Comparison of ENCODE assay signal across 30 cellular contexts in genomic region chr11:76164861-76165751, GRCh38. TPM values are rescaled to one million over a fixed set of nuclear protein-coding genes. Genes with fewer than 3 reads are reported as not detected.
"Had no signal": no experiment of that assay in that cellular context is flagged by ENCODE, and none has a peak within 500 bp of the region (broad histone marks: within the 10 kb centered on the region; RNA-seq: fewer than 3 reads in every experiment).

No MANE protein-coding gene starts in this region.

- DNase-seq: activated CD4-positive, alpha-beta memory T cell treated with anti-CD3 and anti-CD28 coated beads, Interleukin-2, amount 10 ng/mL, durations not matched to agents 7 days and 5 days; activated CD4-positive, alpha-beta T cell treated with anti-CD3 and anti-CD28 coated beads for 1 hour; activated CD4-positive, alpha-beta T cell treated with anti-CD3 and anti-CD28 coated beads for 48 hours; activated CD4-positive, CD25-positive, alpha-beta regulatory T cell; activated CD8-positive, alpha-beta memory T cell treated with anti-CD3 and anti-CD28 coated beads for 24 hours; activated CD8-positive, alpha-beta memory T cell treated with anti-CD3 and anti-CD28 coated beads, Interleukin-2, amount 10 ng/mL, durations not matched to agents 7 days and 5 days; activated CD8-positive, alpha-beta memory T cell treated with anti-CD3 and anti-CD28 coated beads, Interleukin-2, amount 50 U/mL, for 48 hours; activated effector memory CD4-positive, alpha-beta T cell treated with Interleukin-2 at 50 U/mL for 16 hours; activated naive CD4-positive, alpha-beta T cell treated with anti-CD3 and anti-CD28 coated beads, Interleukin-2, amount 10 ng/mL, durations not matched to agents 7 days and 5 days; activated naive CD8-positive, alpha-beta T cell treated with anti-CD3 and anti-CD28 coated beads, Interleukin-2, amount 50 U/mL, for 24 hours; activated T-cell treated with anti-CD3 and anti-CD28 coated beads, Interleukin-2, amount 50 U/mL, for 48 hours; anterior cingulate cortex; Kasumi-1; MG63; NCI-H1048; NCI-H1105 treated with DMSO at 0.1 percent for 48 hours; NCI-H1694 treated with DMSO at 0.1 percent for 48 hours; NCI-H2029; NCI-H345; NCI-H524 treated with DMSO at 0.1 percent for 48 hours; PC-3; Peyer's patch; RPMI8226; SW 1271; T-helper 1 cell; T-helper 2 cell; T-helper 9 cell; WERI-Rb-1 had no signal

- H3K4me3 ChIP-seq: K562, MG63, Peyer's patch had no signal

- H3K27me3 ChIP-seq: MG63, Peyer's patch had no signal

- H3K9me3 ChIP-seq: MG63, Peyer's patch had no signal

- ATAC-seq: activated naive CD8-positive, alpha-beta T cell treated with anti-CD3 and anti-CD28 coated beads, Interleukin-2, amount 50 U/mL, for 24 hours; K562; PC-3 had no signal

- H3K36me3 ChIP-seq: MG63, Peyer's patch, WERI-Rb-1 had no signal

- H3K27ac ChIP-seq: Peyer's patch, WERI-Rb-1 had no signal

- FAIRE-seq: K562 had no signal

RNA-seq across cellular contexts. Expression of gene WNT11, which starts 41.2 kb away (rescaled TPM):
- total RNA-seq: bronchial epithelial cell had no signal
